In the genomic region with DNA sequence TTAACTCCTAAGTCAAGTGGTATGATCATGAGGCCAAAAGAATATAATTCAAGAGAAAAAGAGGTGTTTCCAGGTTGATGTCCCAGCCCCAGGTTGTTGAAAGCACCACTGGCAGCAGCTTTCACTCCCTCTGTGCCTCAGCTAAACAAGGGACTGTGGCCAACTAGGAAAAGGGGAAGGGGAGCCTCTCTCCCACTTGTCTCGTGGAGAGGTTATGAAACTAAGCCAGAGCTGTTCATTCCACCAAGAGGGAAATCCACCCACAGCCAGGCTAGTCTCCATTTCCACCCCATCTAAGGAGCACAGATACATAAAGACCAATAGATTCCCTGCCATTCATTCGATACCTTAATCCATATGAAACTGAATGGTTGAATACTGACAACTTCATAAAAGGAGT, we compare ENCODE assay signal across 21 cellular contexts.
"Had no signal": no experiment of that assay in that cellular context is flagged by ENCODE, and none has a peak within 500 bp of the region (broad histone marks: within the 10 kb centered on the region; RNA-seq: fewer than 3 reads in every experiment).

No MANE protein-coding gene starts in this region.

- H3K27ac ChIP-seq: testis, VCaP had no signal

- H3K9me3 Mint-ChIP-seq: activated T-helper 17 cell treated with anti-CD3 and anti-CD28 coated beads, Interleukin-2, amount 50 U/mL, for 72 hours; memory B cell; nephron had no signal

- H3K27me3 ChIP-seq: left lung, right atrium auricular region, testis had no signal

- H3K4me3 Mint-ChIP-seq: activated T-helper 17 cell treated with anti-CD3 and anti-CD28 coated beads, Interleukin-2, amount 50 U/mL, for 72 hours; memory B cell; nephron had no signal

- H3K4me3 ChIP-seq: left lung, right atrium auricular region, skin epidermis, testis had no signal

- H3K27ac Mint-ChIP-seq: activated T-helper 17 cell treated with anti-CD3 and anti-CD28 coated beads, Interleukin-2, amount 50 U/mL, for 72 hours; memory B cell; nephron; progenitor cell of endocrine pancreas had no signal

- ATAC-seq: activated T-helper 17 cell treated with anti-CD3 and anti-CD28 coated beads, Interleukin-2, amount 50 U/mL, for 72 hours; left lung; stimulated activated naive CD8-positive, alpha-beta T cell treated with anti-CD3 and anti-CD28 coated beads, Interleukin-15, Interleukin-2, amounts not matched to agents 100 U/mL and 50 U/mL, for 24 hours had no signal

- H3K27me3 Mint-ChIP-seq: activated T-helper 17 cell treated with anti-CD3 and anti-CD28 coated beads, Interleukin-2, amount 50 U/mL, for 72 hours; memory B cell; progenitor cell of endocrine pancreas had no signal

- DNase-seq: activated CD4-positive, alpha-beta T cell treated with anti-CD3 and anti-CD28 coated beads for 1 hour; activated CD4-positive, alpha-beta T cell treated with anti-CD3 and anti-CD28 coated beads, Interleukin-2, amount 50 U/mL, for 48 hours; activated naive CD4-positive, alpha-beta T cell treated with Interleukin-2 at 50 U/mL for 16 hours; aorta; dermis blood vessel endothelial cell; erythroblast; hippocampal formation; kidney; left lung; nucleus accumbens; stimulated activated naive CD8-positive, alpha-beta T cell treated with anti-CD3 and anti-CD28 coated beads, Interleukin-15, Interleukin-2, amounts not matched to agents 100 U/mL and 50 U/mL, for 24 hours; T-helper 1 cell; T1000; testis had no signal

- H3K9me3 ChIP-seq: left lung, right atrium auricular region, testis had no signal
